In the genomic region with DNA sequence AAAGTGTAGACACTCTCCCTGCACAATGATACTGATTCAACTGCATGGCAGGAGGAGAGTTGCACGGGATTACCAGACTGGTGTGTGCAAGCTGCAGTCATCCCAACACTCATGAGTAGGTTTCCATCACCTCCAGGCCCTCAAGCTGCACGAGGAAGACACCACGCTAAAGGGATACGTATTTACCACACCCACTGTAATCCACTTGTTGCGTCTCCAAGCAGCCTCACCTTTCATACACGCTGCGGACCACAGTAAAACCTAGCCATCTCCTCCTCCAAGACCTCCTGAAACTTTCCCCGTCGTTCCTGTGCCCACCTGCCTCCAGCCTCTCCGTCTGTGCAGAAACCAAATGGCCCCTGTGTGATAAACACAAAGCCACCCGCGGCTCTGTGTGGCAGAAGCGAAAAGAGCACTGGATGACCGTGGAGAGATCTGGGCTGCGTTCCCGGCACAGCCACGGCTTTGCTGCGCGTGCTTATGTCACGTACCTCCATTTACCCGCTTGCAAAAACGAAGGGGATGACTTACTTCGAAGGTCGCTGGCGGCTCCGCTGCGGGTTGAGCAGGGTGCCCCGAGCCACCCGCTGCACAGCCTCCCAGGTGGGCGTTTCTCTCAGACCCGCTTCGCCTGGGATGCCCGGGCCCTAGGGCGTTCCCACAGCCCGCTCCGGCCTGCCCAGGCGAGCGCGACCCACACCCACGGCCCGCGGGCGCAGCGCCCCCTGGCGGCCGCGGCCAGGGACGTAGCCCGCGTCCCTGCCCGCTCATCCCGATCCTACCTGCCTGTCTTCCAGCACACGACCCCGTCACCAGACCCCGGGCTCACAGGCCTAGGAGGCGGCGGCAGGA, we compare ENCODE assay signal across 8 cellular contexts. TPM values are rescaled to one million over a fixed set of nuclear protein-coding genes. Genes with fewer than 3 reads are reported as not detected.
DNase-seq lines count a peak whose midpoint lies in the region; ATAC-seq, FAIRE-seq and TF ChIP-seq lines count a peak whose summit lies in the region.

No MANE protein-coding gene starts in this region.

- TF ChIP-seq CTCF in bronchial epithelial cell (IDR thresholded peaks at IDR 0.05; ENCODE audit: insufficient read depth, low read length, severe bottlenecking) = peak; percentile 76

- no peaks in the 10 kb centered on the region for H3K27me3 ChIP-seq in bronchial epithelial cell (ENCODE audit: control insufficient read depth, insufficient read depth, low read length)

- H3K4me3 ChIP-seq in bronchial epithelial cell (ENCODE audit: low read depth, low read length) = peak overlapping the region; percentile 99

- peak; percentile 79 for ATAC-seq in HG02571 (IDR thresholded peaks at IDR 0.05; ENCODE audit: unreplicated experiment)

- FAIRE-seq in bronchial epithelial cell (lab: Jason Lieb, UNC) = no peak

- peak; percentile 69 to 78 for DNase-seq in NCI-H2081 (lab: John Stamatoyannopoulos, UW)
- no peak for DNase-seq in NCI-H2081 treated with DMSO at 0.1 percent for 48 hours (lab: John Stamatoyannopoulos, UW)
- peak; percentile 20 for DNase-seq in MV-4-11 (lab: John Stamatoyannopoulos, UW)
- DNase-seq in T-helper 22 cell (ENCODE audit: low read depth) = peak; percentile 18
- no peak for DNase-seq in bronchial epithelial cell (ENCODE audit: low read depth)
- peak; percentile 83 for DNase-seq in islet precursor cell
- peak; percentile 15 to 39 (median 31) for DNase-seq in stimulated activated CD4-positive, alpha-beta T cell treated with anti-CD3 and anti-CD28 coated beads, Interleukin-12 subunit alpha, Interleukin-12 subunit beta, amount 100 ng/mL, for 48 hours (ENCODE audit: low read depth in 2 of 3, low spot score in 1 of 3)

- H3K36me3 ChIP-seq in bronchial epithelial cell (ENCODE audit: control insufficient read depth, insufficient read depth, low read length) = peaks cover 4% of the 10 kb centered on the region

RNA-seq across cellular contexts. Expression of a gene that starts 0.6 kb away (rescaled TPM):
- total RNA-seq in bronchial epithelial cell = 18.7 and 28.2 TPM in 2 replicates

RNA-seq across cellular contexts. Expression of a gene that starts 14.5 kb away (rescaled TPM):
- total RNA-seq in bronchial epithelial cell = not detected in 2 replicates

RNA-seq across cellular contexts. Expression of a gene that starts 35.8 kb away (rescaled TPM):
- total RNA-seq in bronchial epithelial cell = not detected in 2 replicates

Comparison
In these comparisons a context has a peak if more than half of its experiments do, and no peak if none do; other contexts are left out.
1. DNase-seq: peak in NCI-H2081 (2 of 2), MV-4-11 (single experiment), T-helper 22 cell (single experiment), islet precursor cell (single experiment) and stimulated activated CD4-positive, alpha-beta T cell treated with anti-CD3 and anti-CD28 coated beads, Interleukin-12 subunit alpha, Interleukin-12 subunit beta, amount 100 ng/mL, for 48 hours (3 of 3); none in NCI-H2081 treated with DMSO at 0.1 percent for 48 hours (single experiment) and bronchial epithelial cell (single experiment).